10 cellular contexts compared by ENCODE assay signal in the genomic region with DNA sequence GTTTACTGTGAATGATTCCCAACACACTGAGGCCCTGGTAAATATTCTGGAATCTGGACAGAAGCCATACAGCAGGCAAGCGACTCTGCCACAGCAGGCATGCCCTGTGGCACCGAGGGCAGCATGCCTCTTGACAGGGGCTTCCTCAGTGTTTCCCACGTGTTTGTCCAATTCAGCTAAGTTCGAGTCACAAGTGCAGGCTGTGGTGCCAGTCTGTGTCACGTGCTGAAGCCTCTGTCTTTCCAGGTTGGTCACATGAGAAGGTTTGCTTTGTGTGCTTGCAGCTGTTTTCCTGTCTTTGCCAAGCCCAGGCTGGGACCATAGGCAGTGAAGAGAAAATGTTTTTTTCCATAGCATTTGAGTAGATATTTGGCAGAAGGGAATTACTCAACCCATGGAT. TPM values are rescaled to one million over a fixed set of nuclear protein-coding genes. Genes with fewer than 3 reads are reported as not detected.
DNase-seq lines count a peak whose midpoint lies in the region; ATAC-seq, FAIRE-seq and TF ChIP-seq lines count a peak whose summit lies in the region.
"Had no signal": no experiment of that assay in that cellular context is flagged by ENCODE, and none has a peak within 500 bp of the region (broad histone marks: within the 10 kb centered on the region; RNA-seq: fewer than 3 reads in every experiment).

No MANE protein-coding gene starts in this region.

- POLR2A ChIA-PET in activated CD8-positive, alpha-beta T cell treated with anti-CD3 and anti-CD28 coated beads for 36 hours (lab: Charles Lee) = no interaction called here

- H3K4me1 Mint-ChIP-seq in activated CD8-positive, alpha-beta T cell treated with anti-CD3 and anti-CD28 coated beads for 36 hours (ENCODE audit: low read depth) = peaks cover 25% of the 10 kb centered on the region

- H3K27ac Mint-ChIP-seq in activated CD8-positive, alpha-beta T cell treated with anti-CD3 and anti-CD28 coated beads for 36 hours = no peak overlapping the region
- H3K27ac Mint-ChIP-seq: activated CD4-positive, alpha-beta T cell treated with anti-CD3 and anti-CD28 coated beads, Interleukin-2, amount 10 ng/mL, durations not matched to agents 24 days and 14 days had no signal

- no peak for ATAC-seq in activated CD8-positive, alpha-beta T cell treated with anti-CD3 and anti-CD28 coated beads for 36 hours
- ATAC-seq in GM18868 (IDR thresholded peaks at IDR 0.05; ENCODE audit: unreplicated experiment) (no peak), GM21360 (IDR thresholded peaks at IDR 0.05; ENCODE audit: unreplicated experiment) (no peak)

- no peaks in the 10 kb centered on the region for H3K27me3 ChIP-seq in Peyer's patch
- H3K27me3 ChIP-seq in sigmoid colon = no peaks in the 10 kb centered on the region

- FAIRE-seq in GM12892 (lab: Jason Lieb, UNC) = peak; percentile 14

- intact Hi-C loops in sigmoid colon (cut with DNase I) = loop anchor here (5.0 kb wide), 2 partner anchors 156 to 476 kb away; partner anchors contain the start of gene EIF3F
- intact Hi-C loops in activated CD8-positive, alpha-beta T cell treated with anti-CD3 and anti-CD28 coated beads for 36 hours (cut with micrococcal nuclease) = loop anchor here (10.0 kb wide), 1 partner anchor 183 kb away; no protein-coding TSS in a partner anchor

- TF ChIP-seq POLR2A in GM12892 (IDR thresholded peaks at IDR 0.05; ENCODE audit: low read depth, low read length) (no peak), Peyer's patch (IDR thresholded peaks at IDR 0.05) (no peak), sigmoid colon (IDR thresholded peaks at IDR 0.05) (no peak)

- peak in 1 of 4 donors; percentile 49 for TF ChIP-seq EP300 in sigmoid colon (IDR thresholded peaks at IDR 0.05)

- peaks cover 0 to 32% (median 16%) of the 10 kb centered on the region in 4 donors for H3K4me1 ChIP-seq in Peyer's patch
- peaks cover 0 to 29% (median 21%) of the 10 kb centered on the region in 4 donors for H3K4me1 ChIP-seq in sigmoid colon

- no peaks in the 10 kb centered on the region for H3K9me3 Mint-ChIP-seq in activated CD8-positive, alpha-beta T cell treated with anti-CD3 and anti-CD28 coated beads for 36 hours
- H3K9me3 Mint-ChIP-seq: activated CD4-positive, alpha-beta T cell treated with anti-CD3 and anti-CD28 coated beads, Interleukin-2, amount 10 ng/mL, durations not matched to agents 24 days and 14 days had no signal

- TF ChIP-seq CTCF in Peyer's patch (IDR thresholded peaks at IDR 0.05) (no peak), sigmoid colon (IDR thresholded peaks at IDR 0.05) (no peak)
- no peak for TF ChIP-seq CTCF in activated CD8-positive, alpha-beta T cell treated with anti-CD3 and anti-CD28 coated beads for 36 hours (IDR thresholded peaks at IDR 0.05)

- no peaks in the 10 kb centered on the region for H3K36me3 Mint-ChIP-seq in activated CD8-positive, alpha-beta T cell treated with anti-CD3 and anti-CD28 coated beads for 36 hours (ENCODE audit: low read depth)

- peak overlapping the region; percentile 90 to 95 (median 92) for H3K27ac ChIP-seq in Peyer's patch
- peak overlapping the region; percentile 79 to 89 (median 84) for H3K27ac ChIP-seq in sigmoid colon

- no peak overlapping the region for H3K4me3 ChIP-seq in Peyer's patch
- no peak overlapping the region for H3K4me3 ChIP-seq in sigmoid colon

- DNase-seq in GM12892 (ENCODE audit: insufficient read length) (no peak), Peyer's patch (peak in 2 of 3 donors; percentile 69 to 78), hippocampal formation (lab: John Stamatoyannopoulos, UW) (peak; percentile 59 to 76), sigmoid colon (peak; percentile 82)
- DNase-seq in activated CD4-positive, alpha-beta T cell treated with anti-CD3 and anti-CD28 coated beads, Interleukin-2, amount 50 U/mL, for 4 hours = no peak
- DNase-seq in activated CD8-positive, alpha-beta T cell treated with anti-CD3 and anti-CD28 coated beads for 36 hours = no peak
- DNase-seq: activated CD4-positive, alpha-beta T cell treated with anti-CD3 and anti-CD28 coated beads, Interleukin-2, amount 10 ng/mL, durations not matched to agents 24 days and 14 days had no signal

- H3K9me3 ChIP-seq in Peyer's patch = no peaks in the 10 kb centered on the region
- no peaks in the 10 kb centered on the region for H3K9me3 ChIP-seq in sigmoid colon

- H3K27me3 Mint-ChIP-seq in activated CD8-positive, alpha-beta T cell treated with anti-CD3 and anti-CD28 coated beads for 36 hours = peaks cover 4% of the 10 kb centered on the region

- CTCF ChIA-PET in activated CD8-positive, alpha-beta T cell treated with anti-CD3 and anti-CD28 coated beads for 36 hours (lab: Charles Lee) = interaction anchor here (1.0 to 2.5 kb wide), 3 partner anchors 19 to 91 kb away, joined by 3 to 7 read pairs (median 3); no protein-coding TSS in a partner anchor

- H3K36me3 ChIP-seq in Peyer's patch = no peaks in the 10 kb centered on the region
- H3K36me3 ChIP-seq in sigmoid colon = no peaks in the 10 kb centered on the region

- no peak overlapping the region for H3K4me3 Mint-ChIP-seq in activated CD8-positive, alpha-beta T cell treated with anti-CD3 and anti-CD28 coated beads for 36 hours
- H3K4me3 Mint-ChIP-seq: activated CD4-positive, alpha-beta T cell treated with anti-CD3 and anti-CD28 coated beads, Interleukin-2, amount 10 ng/mL, durations not matched to agents 24 days and 14 days had no signal

- WGBS in sigmoid colon, 2 donors = 9 to 18% methylated on average over 5 of the region's 5 CpGs

RNA-seq across cellular contexts. Expression of gene PPFIBP2, which starts 2.4 kb away (rescaled TPM):
- polyA plus RNA-seq in GM12892 (2012; ENCODE audit: missing spikeins) = 42.0 TPM
- total RNA-seq in Peyer's patch (100 to 1,000 TPM in 3 of 4 donors, 10 to 100 TPM in 1; 74.6 to 245 (median 148) TPM), sigmoid colon (10 to 100 TPM in 2 of 4 donors, 1 to 10 TPM in 2; 4.1 to 11.6 (median 9.2) TPM)
- polyA plus RNA-seq in sigmoid colon = 10 to 100 TPM; 26.7 to 33.5 (median 30.6) TPM
- 10 to 100 TPM; 13.3 to 14.2 TPM for total RNA-seq in activated CD8-positive, alpha-beta T cell treated with anti-CD3 and anti-CD28 coated beads for 36 hours

RNA-seq across cellular contexts. Expression of gene OLFML1, which starts 26.1 kb away (rescaled TPM):
- polyA plus RNA-seq in GM12892 (2012; ENCODE audit: missing spikeins) = 0.64 TPM
- total RNA-seq in Peyer's patch (1 to 10 TPM; 2.3 to 8.4 (median 3.2) TPM), sigmoid colon (10 to 100 TPM in 2 of 4 donors, 1 to 10 TPM in 2; 2.2 to 14.7 (median 8.7) TPM)
- polyA plus RNA-seq in sigmoid colon = 1 to 10 TPM in 2 of 3 donors, not detected in 1; 1.8 to 2.7 TPM
- not detected for total RNA-seq in activated CD8-positive, alpha-beta T cell treated with anti-CD3 and anti-CD28 coated beads for 36 hours
- total RNA-seq: activated CD4-positive, alpha-beta T cell treated with anti-CD3 and anti-CD28 coated beads, Interleukin-2, amount 10 ng/mL, durations not matched to agents 24 days and 14 days; mononuclear cell had no signal

Comparison
In these comparisons a context has a peak if more than half of its experiments do, and no peak if none do; other contexts are left out.
1. DNase-seq: peak in Peyer's patch (2 of 3), hippocampal formation (2 of 2) and sigmoid colon (single experiment); none in GM12892 (single experiment), activated CD4-positive, alpha-beta T cell treated with anti-CD3 and anti-CD28 coated beads, Interleukin-2, amount 50 U/mL, for 4 hours (0 of 2) and activated CD8-positive, alpha-beta T cell treated with anti-CD3 and anti-CD28 coated beads for 36 hours (single experiment).
2. RNA of gene PPFIBP2, which starts 2.4 kb away (total RNA-seq): 74.6 to 245 TPM in Peyer's patch; 13.3 to 14.2 TPM in activated CD8-positive, alpha-beta T cell treated with anti-CD3 and anti-CD28 coated beads for 36 hours and 4.1 to 11.6 TPM in sigmoid colon; every median in the first group is over 4 times any median in the second.